ENCODE assay signal across 8 cellular contexts in genomic region chr16:49281843-49282642, GRCh38. TPM values are rescaled to one million over a fixed set of nuclear protein-coding genes. Genes with fewer than 3 reads are reported as not detected.
DNase-seq lines count a peak whose midpoint lies in the region; ATAC-seq and TF ChIP-seq lines count a peak whose summit lies in the region.

No MANE protein-coding gene starts in this region.

- POLR2A ChIA-PET in CD8-positive, alpha-beta T cell (lab: Charles Lee), result no interaction called here
- POLR2A ChIA-PET in OCI-LY7 (lab: Charles Lee), result no interaction called here

- CTCF ChIA-PET in CD8-positive, alpha-beta T cell (lab: Charles Lee), result no interaction called here
- CTCF ChIA-PET in OCI-LY7 (lab: Charles Lee; ENCODE audit: unreplicated experiment), result no interaction called here

- H3K9me3 Mint-ChIP-seq in CD8-positive, alpha-beta T cell, result no peaks in the 10 kb centered on the region

- DNase-seq in CD8-positive, alpha-beta T cell, result peak in 1 of 7 experiments; percentile 17
- DNase-seq in OCI-LY7 (ENCODE audit: low spot score), result peak; percentile 97
- peak; percentile 51 to 56 for DNase-seq in cardiac fibroblast (ENCODE audit: low read depth in 2 of 2)
- peak; percentile 48 for DNase-seq in iris pigment epithelial cell (ENCODE audit: low read depth)
- no peak for DNase-seq in smooth muscle cell (lab: John Stamatoyannopoulos, UW; ENCODE audit: unreplicated experiment)
- DNase-seq in dedifferentiated amniotic fluid mesenchymal stem cell (ENCODE audit: extremely low spot score), result no peak

- BruUV-seq in OCI-LY7 (replicated peaks; lab: Mats Ljungman, UMichigan), result no TSS peak

- 1% methylated on average over 74 of the region's 124 CpGs for WGBS in smooth muscle cell (ENCODE audit: low lambda C conversion rate)

- no peak for ATAC-seq in CD8-positive, alpha-beta T cell
- ATAC-seq in GM19395 (IDR thresholded peaks at IDR 0.05; ENCODE audit: unreplicated experiment), result peak; percentile 87
- ATAC-seq in HG03460 (IDR thresholded peaks at IDR 0.05; ENCODE audit: unreplicated experiment), result peak; percentile 92

- H3K27ac ChIP-seq in CD8-positive, alpha-beta T cell (ENCODE audit: low read depth, low read length), result no peak overlapping the region
- H3K27ac ChIP-seq in OCI-LY7 (ENCODE audit: low read depth, low read length, poor library complexity, severe bottlenecking) (peak overlapping the region; percentile 66), smooth muscle cell (ENCODE audit: low read depth) (no peak overlapping the region)

- H2AFZ ChIP-seq in OCI-LY7 (ENCODE audit: low read length) (peak overlapping the region; percentile 95), smooth muscle cell (ENCODE audit: low read depth) (no peak overlapping the region)

- peaks cover 11% of the 10 kb centered on the region for H3K4me1 Mint-ChIP-seq in CD8-positive, alpha-beta T cell (ENCODE audit: low read depth)

- H3K4me1 ChIP-seq in CD8-positive, alpha-beta T cell (ENCODE audit: insufficient read depth, low read length), result no peaks in the 10 kb centered on the region
- H3K4me1 ChIP-seq in OCI-LY7 (ENCODE audit: insufficient read depth, low read length, poor library complexity, severe bottlenecking), result peaks cover 8% of the 10 kb centered on the region
- peaks cover 11% of the 10 kb centered on the region for H3K4me1 ChIP-seq in smooth muscle cell (ENCODE audit: low read depth)

- no peak overlapping the region for H3K4me3 ChIP-seq in CD8-positive, alpha-beta T cell (ENCODE audit: low read depth, low read length)
- peak overlapping the region; percentile 72 for H3K4me3 ChIP-seq in OCI-LY7 (ENCODE audit: low read depth, low read length, poor library complexity, severe bottlenecking)
- peak overlapping the region in 1 of 2 donors; percentile 7 for H3K4me3 ChIP-seq in cardiac fibroblast (replicated peaks in 1 of 2; ENCODE audit: low read depth in 2 of 2, low read length in 2 of 2)
- H3K4me3 ChIP-seq in smooth muscle cell, result peak overlapping the region; percentile 50

- H3K4me2 ChIP-seq in OCI-LY7 (ENCODE audit: low read length) (peak overlapping the region; percentile 85), smooth muscle cell (peak overlapping the region; percentile 86)

- H3K36me3 ChIP-seq in CD8-positive, alpha-beta T cell (ENCODE audit: insufficient read depth, low read length), result no peaks in the 10 kb centered on the region
- H3K36me3 ChIP-seq in OCI-LY7 (ENCODE audit: insufficient read depth, low read length) (no peaks in the 10 kb centered on the region), smooth muscle cell (ENCODE audit: low read depth) (no peaks in the 10 kb centered on the region)

- no peak overlapping the region for H3K27ac Mint-ChIP-seq in CD8-positive, alpha-beta T cell

- peaks cover 59% of the 10 kb centered on the region for H3K27me3 Mint-ChIP-seq in CD8-positive, alpha-beta T cell (ENCODE audit: low read depth)

- no peak for TF ChIP-seq CTCF in CD8-positive, alpha-beta T cell (IDR thresholded peaks at IDR 0.05)
- TF ChIP-seq CTCF in OCI-LY7 (conservative IDR thresholded peaks at IDR 0.05; ENCODE audit: low read length), result peak; percentile 63
- no peak for TF ChIP-seq CTCF in cardiac fibroblast (IDR thresholded peaks at IDR 0.05; ENCODE audit: low read depth, low read length)
- TF ChIP-seq CTCF in smooth muscle cell (IDR thresholded peaks at IDR 0.05; ENCODE audit: borderline replicate concordance, insufficient read depth, poor library complexity, severe bottlenecking), result peak; percentile 45

- H4K20me1 ChIP-seq in OCI-LY7 (ENCODE audit: insufficient read depth, low read length) (no peaks in the 10 kb centered on the region), smooth muscle cell (ENCODE audit: low read depth) (no peaks in the 10 kb centered on the region)

- H3F3A ChIP-seq in smooth muscle cell (ENCODE audit: low read depth), result no peaks in the 10 kb centered on the region

- no peaks in the 10 kb centered on the region for H3K9me2 ChIP-seq in OCI-LY7 (ENCODE audit: insufficient read depth, low read length)

- H3K9me3 ChIP-seq in CD8-positive, alpha-beta T cell (ENCODE audit: low read length), result no peaks in the 10 kb centered on the region
- H3K9me3 ChIP-seq in OCI-LY7 (ENCODE audit: low read length) (no peaks in the 10 kb centered on the region), smooth muscle cell (replicated peaks; ENCODE audit: low read depth) (no peaks in the 10 kb centered on the region)

- H3K36me3 Mint-ChIP-seq in CD8-positive, alpha-beta T cell, result no peaks in the 10 kb centered on the region

- H3K9ac ChIP-seq in smooth muscle cell (ENCODE audit: low read depth), result no peak overlapping the region

- H3K27me3 ChIP-seq in CD8-positive, alpha-beta T cell (ENCODE audit: insufficient read depth, low read length), result peaks cover 14% of the 10 kb centered on the region
- peaks cover 97% of the 10 kb centered on the region for H3K27me3 ChIP-seq in smooth muscle cell (ENCODE audit: low read depth)

- no peaks in the 10 kb centered on the region for H3K79me2 ChIP-seq in OCI-LY7 (ENCODE audit: insufficient read depth, low read depth, low read length)
- H3K79me2 ChIP-seq in smooth muscle cell (ENCODE audit: low read depth), result no peaks in the 10 kb centered on the region

- peak overlapping the region; percentile 71 for H3K4me3 Mint-ChIP-seq in CD8-positive, alpha-beta T cell

- intact Hi-C loops in CD8-positive, alpha-beta T cell (cut with DNase I, micrococcal nuclease), result no loop called here
- intact Hi-C loops in OCI-LY7 (cut with micrococcal nuclease; ENCODE audit: unreplicated experiment), result loop anchor here (2.0 to 10.0 kb wide), 3 partner anchors 55 to 897 kb away; partner anchors contain the start of gene SIAH1

RNA-seq across cellular contexts. Expression of gene CBLN1, which starts 0.4 kb away (rescaled TPM):
- total RNA-seq in CD8-positive, alpha-beta T cell, result not detected
- 2.9 and 4.4 TPM in 2 replicates for total RNA-seq in OCI-LY7 (2014; rRNA removed; shearing (Covaris generic))
- total RNA-seq in OCI-LY7 (2022), result 0.96 and 1.4 TPM in 2 replicates
- not detected in 2 replicates for total RNA-seq in smooth muscle cell
- not detected in 2 replicates for polyA plus RNA-seq in smooth muscle cell

Comparison
In these comparisons a context has a peak if more than half of its experiments do, and no peak if none do; other contexts are left out.
1. DNase-seq: peak in OCI-LY7 (single experiment), cardiac fibroblast (2 of 2) and iris pigment epithelial cell (single experiment); none in smooth muscle cell (single experiment) and dedifferentiated amniotic fluid mesenchymal stem cell (single experiment).
2. CTCF ChIP-seq: peak in OCI-LY7 (single experiment) and smooth muscle cell (single experiment); none in CD8-positive, alpha-beta T cell (single experiment) and cardiac fibroblast (single experiment).